ENCODE assay signal across 8 cellular contexts in genomic region chr4:146029939-146030710, GRCh38.
DNase-seq lines count a peak whose midpoint lies in the region; ATAC-seq lines count a peak whose summit lies in the region.

No MANE protein-coding gene starts in this region.

- no peak overlapping the region for H3K9ac ChIP-seq in mesendoderm (ENCODE audit: low read length)

- no peak overlapping the region for H3K4ac ChIP-seq in mesendoderm (ENCODE audit: low read depth, low read length)

- intact Hi-C loops in Right ventricle myocardium inferior (cut with DNase I) = no loop called here

- H2BK120ac ChIP-seq in mesendoderm (ENCODE audit: low read depth, low read length) = no peak overlapping the region

- no peaks in the 10 kb centered on the region for H3K27me3 ChIP-seq in mesendoderm (ENCODE audit: insufficient read depth, low read length, poor library complexity)

- in situ Hi-C loops in KBM-7 (cut with MboI; ENCODE audit: low pct_unique_long_range_greater_than_20kb, low sequenced_read_pairs) = no loop called here

- no peak overlapping the region for H3K4me2 ChIP-seq in mesendoderm (ENCODE audit: low read length)

- H4K8ac ChIP-seq in mesendoderm (ENCODE audit: low read depth, low read length) = no peak overlapping the region

- no peak overlapping the region for H3K23ac ChIP-seq in mesendoderm (ENCODE audit: low read length)

- H3K79me1 ChIP-seq in mesendoderm (ENCODE audit: low read length) = no peaks in the 10 kb centered on the region

- no peak overlapping the region for H4K5ac ChIP-seq in mesendoderm (ENCODE audit: low read length)

- H3K79me2 ChIP-seq in mesendoderm (ENCODE audit: control insufficient read depth, insufficient read depth, low read length) = no peaks in the 10 kb centered on the region

- H3K36me3 ChIP-seq in mesendoderm (ENCODE audit: control insufficient read depth, insufficient read depth, low read length) = no peaks in the 10 kb centered on the region

- H2AK5ac ChIP-seq in mesendoderm (ENCODE audit: low read length) = no peak overlapping the region

- DNase-seq in mesendoderm (peak; percentile 25), occipital lobe (lab: John Stamatoyannopoulos, UW) (no peak), NCI-H2029 treated with DMSO at 0.1 percent for 48 hours (lab: John Stamatoyannopoulos, UW) (no peak), Right ventricle myocardium inferior (ENCODE audit: missing footprints) (no peak), KBM-7 (no peak)

- H2BK5ac ChIP-seq in mesendoderm (ENCODE audit: low read length) = no peak overlapping the region

- 100% methylated on average over 2 of the region's 8 CpGs for WGBS in mesendoderm (ENCODE audit: extremely low coverage, insufficient coverage, low lambda C conversion rate)

- H3K4me3 ChIP-seq in mesendoderm (ENCODE audit: low read length) = no peak overlapping the region

- H3K18ac ChIP-seq in mesendoderm (ENCODE audit: low read length) = no peak overlapping the region

- no peak overlapping the region for H2BK15ac ChIP-seq in mesendoderm (replicated peaks; ENCODE audit: low read depth)

- no peak overlapping the region for H3K56ac ChIP-seq in mesendoderm (ENCODE audit: low read length)

- H3K27ac ChIP-seq in mesendoderm (ENCODE audit: low read depth, low read length) = no peak overlapping the region

- ATAC-seq in GM18502 (IDR thresholded peaks at IDR 0.05; ENCODE audit: poor library complexity, unreplicated experiment) = peak; percentile 82
- peak; percentile 83 for ATAC-seq in GM21526 (IDR thresholded peaks at IDR 0.05; ENCODE audit: low FRiP score, unreplicated experiment)
- ATAC-seq in HG03469 (IDR thresholded peaks at IDR 0.05; ENCODE audit: unreplicated experiment) = peak; percentile 68
- no peak for ATAC-seq in Right ventricle myocardium inferior

- H3K4me1 ChIP-seq in mesendoderm (ENCODE audit: control insufficient read depth, low read depth, low read length) = peaks cover 1% of the 10 kb centered on the region
